ENCODE assay signal across 8 cellular contexts in genomic region chr14:61476105-61476736, GRCh38.
DNase-seq lines count a peak whose midpoint lies in the region; ATAC-seq and TF ChIP-seq lines count a peak whose summit lies in the region.

No MANE protein-coding gene starts in this region.

- peaks cover 96% of the 10 kb centered on the region for H3K4me1 ChIP-seq in CD8-positive, alpha-beta memory T cell (ENCODE audit: insufficient read depth, low read length)
- peaks cover 36% of the 10 kb centered on the region for H3K4me1 ChIP-seq in psoas muscle

- peak overlapping the region; percentile 80 for H3K27ac ChIP-seq in CD8-positive, alpha-beta memory T cell (ENCODE audit: low read depth, low read length)
- H3K27ac ChIP-seq in coronary artery (peak overlapping the region; percentile 87 to 89), psoas muscle (peak overlapping the region; percentile 81)

- no peaks in the 10 kb centered on the region for H3K27me3 ChIP-seq in CD8-positive, alpha-beta memory T cell (ENCODE audit: insufficient read depth, low read length, poor library complexity, severe bottlenecking)
- no peaks in the 10 kb centered on the region for H3K27me3 ChIP-seq in psoas muscle (ENCODE audit: insufficient read depth in 3 of 3, low read length in 2 of 3)

- no peaks in the 10 kb centered on the region for H3K9me3 ChIP-seq in CD8-positive, alpha-beta memory T cell (ENCODE audit: low read length)
- no peaks in the 10 kb centered on the region for H3K9me3 ChIP-seq in psoas muscle

- H3K36me3 ChIP-seq in CD8-positive, alpha-beta memory T cell (ENCODE audit: insufficient read depth, low read length) = peaks cover 6% of the 10 kb centered on the region
- H3K36me3 ChIP-seq in psoas muscle (ENCODE audit: insufficient read depth in 1 of 2, low read depth in 1 of 2) = no peaks in the 10 kb centered on the region

- ATAC-seq in psoas muscle = no peak

- no peak for DNase-seq in CD8-positive, alpha-beta memory T cell
- no peak for DNase-seq in coronary artery (ENCODE audit: low spot score)
- no peak for DNase-seq in psoas muscle
- no peak for DNase-seq in NOMO-1 treated with DMSO at 0.1 percent for 48 hours (lab: John Stamatoyannopoulos, UW; ENCODE audit: unreplicated experiment)
- DNase-seq in SIG-M5 (lab: John Stamatoyannopoulos, UW) = no peak
- DNase-seq in posterior vena cava (ENCODE audit: low spot score) = no peak
- DNase-seq in HUDEP-2 (lab: John Stamatoyannopoulos, UW; ENCODE audit: unreplicated experiment in 76 of 76) = no peak

- H3K27me3 Mint-ChIP-seq in CD8-positive, alpha-beta memory T cell = peaks cover 0 to 8% of the 10 kb centered on the region in 2 donors
- no peaks in the 10 kb centered on the region for H3K27me3 Mint-ChIP-seq in IgD-negative memory B cell

- POLR2A ChIA-PET in CD8-positive, alpha-beta memory T cell (lab: Charles Lee) = interaction anchor here (0.7 to 2.5 kb wide), 8 partner anchors 9 to 274 kb away, joined by 3 to 8 read pairs (median 4); partner anchors contain the start of gene HIF1A

- peaks cover 91 to 98% (median 97%) of the 10 kb centered on the region in 3 donors for H3K4me1 Mint-ChIP-seq in CD8-positive, alpha-beta memory T cell
- peaks cover 55 to 82% (median 67%) of the 10 kb centered on the region in 3 donors for H3K4me1 Mint-ChIP-seq in IgD-negative memory B cell

- TF ChIP-seq CTCF in coronary artery (IDR thresholded peaks at IDR 0.05) (no peak), psoas muscle (IDR thresholded peaks at IDR 0.05) (no peak)

- CTCF ChIA-PET in CD8-positive, alpha-beta memory T cell (lab: Charles Lee) = interaction anchor here (0.6 to 3.9 kb wide), 19 partner anchors 13 to 361 kb away, joined by 3 to 19 read pairs (median 4); partner anchors contain the start of genes PRKCH and TMEM30B

- WGBS in psoas muscle, 3 donors = 78 to 84% (median 84%) methylated on average over 2 of the region's 2 CpGs

- no peaks in the 10 kb centered on the region for H3K9me3 Mint-ChIP-seq in CD8-positive, alpha-beta memory T cell
- no peaks in the 10 kb centered on the region for H3K9me3 Mint-ChIP-seq in IgD-negative memory B cell

- peak overlapping the region; percentile 35 for H3K4me3 ChIP-seq in CD8-positive, alpha-beta memory T cell (ENCODE audit: low read length)
- H3K4me3 ChIP-seq in coronary artery (no peak overlapping the region), psoas muscle (no peak overlapping the region)

- H3K27ac Mint-ChIP-seq in CD8-positive, alpha-beta memory T cell = peak overlapping the region; percentile 89 to 100 (median 99)
- H3K27ac Mint-ChIP-seq in IgD-negative memory B cell = peak overlapping the region; percentile 88 to 99 (median 97)

- intact Hi-C loops in psoas muscle (cut with DNase I) (loop anchor here in 1 of 2 donors (5.0 kb wide), 2 partner anchors 86 to 286 kb away; partner anchors contain the start of gene SNAPC1), posterior vena cava (cut with DNase I) (loop anchor here (10.0 kb wide), 2 partner anchors 69 to 219 kb away; partner anchors contain the start of gene HIF1A (in 1 of the 2))

- H3K36me3 Mint-ChIP-seq in CD8-positive, alpha-beta memory T cell = peaks cover 8 to 74% (median 28%) of the 10 kb centered on the region in 3 donors
- no peaks in the 10 kb centered on the region for H3K36me3 Mint-ChIP-seq in IgD-negative memory B cell

- peak overlapping the region; percentile 39 to 78 (median 69) for H3K4me3 Mint-ChIP-seq in CD8-positive, alpha-beta memory T cell
- peak overlapping the region; percentile 41 to 70 (median 66) for H3K4me3 Mint-ChIP-seq in IgD-negative memory B cell
